Comparison of ENCODE assay signal across 8 cellular contexts in the genomic region with DNA sequence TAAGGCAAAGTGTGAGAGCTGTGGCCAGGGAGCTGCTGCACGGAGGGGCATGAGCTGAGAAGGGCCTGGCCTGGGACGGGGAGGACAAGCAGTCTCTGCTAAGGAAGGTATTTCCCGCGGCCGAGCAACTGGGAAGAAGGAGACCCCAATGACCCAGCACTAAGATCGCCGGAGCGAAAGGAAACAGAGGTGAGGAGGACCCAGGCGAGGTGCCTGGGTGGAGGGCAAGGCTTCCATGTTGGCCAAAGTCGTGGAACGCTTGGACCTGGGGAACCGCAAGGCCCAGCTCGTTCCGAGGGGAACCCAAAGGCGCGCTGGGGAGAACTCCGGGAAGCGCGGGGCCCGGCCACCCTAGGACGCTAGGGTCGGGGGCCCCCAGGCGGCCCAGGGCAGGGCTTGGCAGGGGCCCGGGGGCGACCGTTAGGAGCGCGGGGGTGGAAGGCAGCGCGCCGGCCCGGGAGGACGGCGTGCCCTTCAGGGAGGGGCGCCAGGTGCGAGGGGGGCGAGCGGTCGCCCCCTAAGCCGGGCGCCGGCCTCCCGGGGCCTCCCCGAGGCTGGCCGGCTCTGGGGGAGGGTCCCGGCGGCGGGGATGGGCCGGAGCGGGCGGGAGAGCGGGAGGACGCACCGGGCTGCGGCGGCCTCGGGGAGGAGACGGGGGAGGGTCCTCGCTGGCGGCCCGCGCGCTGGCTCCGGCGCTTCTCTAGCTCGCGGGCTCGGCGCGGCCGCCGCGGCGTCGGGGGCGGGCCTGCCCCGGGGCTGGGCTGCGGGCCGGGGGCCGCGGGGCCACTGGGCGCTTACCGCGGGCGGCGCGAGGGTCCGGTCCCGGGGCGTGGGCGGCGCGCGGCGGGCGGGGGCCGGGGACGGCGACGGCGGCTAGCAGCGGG. TPM values are rescaled to one million over a fixed set of nuclear protein-coding genes. Genes with fewer than 3 reads are reported as not detected.
DNase-seq lines count a peak whose midpoint lies in the region; ATAC-seq and TF ChIP-seq lines count a peak whose summit lies in the region.

No MANE protein-coding gene starts in this region.

- H3K4me3 Mint-ChIP-seq in memory B cell = peak overlapping the region; percentile 91

- ATAC-seq in GM19023 (IDR thresholded peaks at IDR 0.05; ENCODE audit: unreplicated experiment) (peak; percentile 19), memory B cell (ENCODE audit: low read depth) (peak; percentile 31)

- no peaks in the 10 kb centered on the region for H3K27me3 Mint-ChIP-seq in memory B cell

- DNase-seq in AG08396 (ENCODE audit: low spot score) = peak; percentile 44
- peak in 1 of 61 donors; percentile 49 for DNase-seq in caudate nucleus (lab: John Stamatoyannopoulos, UW)
- no peak for DNase-seq in memory B cell (ENCODE audit: low spot score in 2 of 2)
- no peak for DNase-seq in NCI-H1694 (lab: John Stamatoyannopoulos, UW)
- no peak for DNase-seq in DMS114 treated with DMSO at 0.1 percent for 48 hours (lab: John Stamatoyannopoulos, UW; ENCODE audit: unreplicated experiment)

- TF ChIP-seq EP300 in Ishikawa (IDR thresholded peaks at IDR 0.05; ENCODE audit: borderline replicate concordance) = no peak

- H3K4me1 ChIP-seq in urinary bladder (ENCODE audit: insufficient read depth) = peaks cover 3% of the 10 kb centered on the region

- H3K36me3 Mint-ChIP-seq in memory B cell = peaks cover 5% of the 10 kb centered on the region

- H3K27ac Mint-ChIP-seq in memory B cell = peak overlapping the region; percentile 90

- no peak for TF ChIP-seq RAD21 in Ishikawa (IDR thresholded peaks at IDR 0.05; ENCODE audit: low read depth)

- H3K4me3 ChIP-seq in urinary bladder (ENCODE audit: low read depth, low read length) = peak overlapping the region; percentile 100

- H3K27ac ChIP-seq in caudate nucleus (ENCODE audit: low read depth, low read length) (peak overlapping the region; percentile 26), urinary bladder (ENCODE audit: low read depth) (peak overlapping the region; percentile 41)

- H3K4me1 Mint-ChIP-seq in memory B cell = peaks cover 31% of the 10 kb centered on the region

- under 1% methylated on average over 91 of the region's 102 CpGs for WGBS in urinary bladder

- peaks cover 2% of the 10 kb centered on the region for H3K36me3 ChIP-seq in urinary bladder (ENCODE audit: insufficient read depth)

- no peaks in the 10 kb centered on the region for H3K9me3 Mint-ChIP-seq in memory B cell

TF ChIP-seq in Ishikawa, 13 proteins besides CTCF, POLR2A, EP300 and RAD21:
- TF ChIP-seq NFIC (IDR thresholded peaks at IDR 0.05) (no peak), CREB1 (IDR thresholded peaks at IDR 0.05; ENCODE audit: low read depth) (no peak), EGR1 (IDR thresholded peaks at IDR 0.05) (no peak), FOXM1 (IDR thresholded peaks at IDR 0.05; ENCODE audit: borderline replicate concordance, low read depth) (no peak), YY1 (IDR thresholded peaks at IDR 0.05; ENCODE audit: low read depth) (no peak), ZBTB7A (IDR thresholded peaks at IDR 0.05; ENCODE audit: low read depth) (peak; percentile 79)
TF ChIP-seq in Ishikawa: peak in this region for 1.

RNA-seq across cellular contexts. Expression of a gene that starts 0.5 kb away (rescaled TPM):
- 17.1 TPM for total RNA-seq in urinary bladder
- 27.2 TPM for polyA plus RNA-seq in urinary bladder

RNA-seq across cellular contexts. Expression of a gene that starts 12.4 kb away (rescaled TPM):
- 18.6 TPM for total RNA-seq in urinary bladder
- polyA plus RNA-seq in urinary bladder = 39.1 TPM

RNA-seq across cellular contexts. Expression of a gene that starts 20.0 kb away (rescaled TPM):
- total RNA-seq in urinary bladder = 51.2 TPM
- polyA plus RNA-seq in urinary bladder = 279 TPM

RNA-seq across cellular contexts. Expression of a gene that starts 26.7 kb away (rescaled TPM):
- not detected for total RNA-seq in urinary bladder
- polyA plus RNA-seq in urinary bladder = not detected

RNA-seq across cellular contexts. Expression of a gene that starts 37.3 kb away (rescaled TPM):
- total RNA-seq in urinary bladder = 0.69 TPM
- polyA plus RNA-seq in urinary bladder = 0.19 TPM
